Comparison of ENCODE assay signal across 1 cellular context in the genomic region with DNA sequence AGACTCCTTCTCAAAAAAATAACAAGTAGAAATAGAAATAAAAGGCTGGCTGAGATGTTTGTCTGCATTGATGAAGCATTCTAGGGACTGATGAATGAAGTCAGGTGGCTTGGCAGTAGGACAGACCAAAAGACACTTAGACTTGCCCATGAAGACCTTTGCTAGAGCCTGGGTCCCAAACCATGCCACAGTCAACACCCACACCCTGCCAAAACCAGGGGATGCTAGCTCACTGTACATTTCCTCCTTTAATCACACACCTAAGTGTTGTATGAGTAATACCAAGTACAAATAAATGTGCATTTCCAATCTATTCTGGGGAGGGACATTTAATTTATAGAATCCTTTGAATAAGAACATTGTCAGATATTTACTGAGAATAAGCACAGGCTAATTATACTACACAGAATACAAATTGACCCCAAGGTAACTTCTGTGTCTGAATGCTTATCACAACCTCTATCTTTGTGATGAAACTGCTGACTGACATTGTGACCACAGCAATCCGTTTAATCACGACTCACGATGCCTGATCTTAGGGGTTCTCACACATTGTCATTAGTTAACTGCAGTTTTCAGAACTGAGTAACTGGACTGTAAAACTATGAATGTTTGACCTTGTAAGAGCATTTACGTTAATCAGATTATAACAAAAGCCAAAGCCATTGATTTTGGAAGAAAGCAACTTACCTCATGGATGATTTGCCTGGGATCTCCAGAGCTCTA.
TF ChIP-seq lines count a peak whose summit lies in the region.

No MANE protein-coding gene starts in this region.

TF ChIP-seq in IMR-90, 13 proteins besides CTCF, POLR2A, EP300 and RAD21:
- TF ChIP-seq NFE2L2 (IDR thresholded peaks at IDR 0.05; ENCODE audit: low read depth, low read length) (no peak), CEBPB (IDR thresholded peaks at IDR 0.05; ENCODE audit: low read depth, low read length) (no peak), RFX5 (IDR thresholded peaks at IDR 0.05; ENCODE audit: low read depth, low read length) (no peak), MAFK (IDR thresholded peaks at IDR 0.05; ENCODE audit: low read depth, low read length) (no peak), RCOR1 (IDR thresholded peaks at IDR 0.05; ENCODE audit: insufficient replicate concordance, low read length) (no peak), MXI1 (IDR thresholded peaks at IDR 0.05; ENCODE audit: borderline replicate concordance, low read depth, low read length) (no peak), BHLHE40 (IDR thresholded peaks at IDR 0.05; ENCODE audit: low read depth, low read length) (no peak), FOS (IDR thresholded peaks at IDR 0.05; ENCODE audit: low read depth, low read length) (no peak), MAZ (IDR thresholded peaks at IDR 0.05; ENCODE audit: borderline replicate concordance, low read depth, low read length) (no peak), SMC3 (IDR thresholded peaks at IDR 0.05; ENCODE audit: low read depth, low read length) (no peak), CHD1 (IDR thresholded peaks at IDR 0.05; ENCODE audit: low read depth, low read length) (no peak)
- TF ChIP-seq, protein P1, sequence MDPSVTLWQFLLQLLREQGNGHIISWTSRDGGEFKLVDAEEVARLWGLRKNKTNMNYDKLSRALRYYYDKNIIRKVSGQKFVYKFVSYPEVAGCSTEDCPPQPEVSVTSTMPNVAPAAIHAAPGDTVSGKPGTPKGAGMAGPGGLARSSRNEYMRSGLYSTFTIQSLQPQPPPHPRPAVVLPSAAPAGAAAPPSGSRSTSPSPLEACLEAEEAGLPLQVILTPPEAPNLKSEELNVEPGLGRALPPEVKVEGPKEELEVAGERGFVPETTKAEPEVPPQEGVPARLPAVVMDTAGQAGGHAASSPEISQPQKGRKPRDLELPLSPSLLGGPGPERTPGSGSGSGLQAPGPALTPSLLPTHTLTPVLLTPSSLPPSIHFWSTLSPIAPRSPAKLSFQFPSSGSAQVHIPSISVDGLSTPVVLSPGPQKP (IDR thresholded peaks at IDR 0.05; ENCODE audit: borderline replicate concordance, low read depth, low read length): no peak
- TF ChIP-seq, protein P2, sequence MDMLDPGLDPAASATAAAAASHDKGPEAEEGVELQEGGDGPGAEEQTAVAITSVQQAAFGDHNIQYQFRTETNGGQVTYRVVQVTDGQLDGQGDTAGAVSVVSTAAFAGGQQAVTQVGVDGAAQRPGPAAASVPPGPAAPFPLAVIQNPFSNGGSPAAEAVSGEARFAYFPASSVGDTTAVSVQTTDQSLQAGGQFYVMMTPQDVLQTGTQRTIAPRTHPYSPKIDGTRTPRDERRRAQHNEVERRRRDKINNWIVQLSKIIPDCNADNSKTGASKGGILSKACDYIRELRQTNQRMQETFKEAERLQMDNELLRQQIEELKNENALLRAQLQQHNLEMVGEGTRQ (IDR thresholded peaks at IDR 0.05; ENCODE audit: low read depth, low read length): no peak
TF ChIP-seq in IMR-90: peak in this region for 0.
